Comparison of ENCODE assay signal across 8 cellular contexts in the genomic region with DNA sequence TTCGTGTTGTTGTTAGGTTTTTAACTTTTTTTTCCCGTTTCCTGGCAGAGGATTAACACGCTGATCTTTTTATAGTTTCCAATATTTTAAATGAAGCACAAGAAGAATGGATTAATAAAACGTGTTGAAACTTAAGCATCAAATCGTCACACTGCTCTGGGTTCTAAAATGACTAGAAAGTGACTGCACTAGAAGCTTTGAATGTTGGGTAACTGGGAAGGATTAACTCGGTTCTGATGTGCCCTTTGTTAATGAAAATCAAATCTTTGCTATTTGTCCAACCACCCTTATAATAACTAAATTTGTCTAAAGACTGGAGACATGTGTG.
DNase-seq lines count a peak whose midpoint lies in the region; ATAC-seq, FAIRE-seq and TF ChIP-seq lines count a peak whose summit lies in the region.

No MANE protein-coding gene starts in this region.

- H3K27ac ChIP-seq in DOHH2 (ENCODE audit: low read depth, low read length) (no peak overlapping the region), HepG2 (ENCODE audit: extremely low read length, insufficient read depth, low read length) (no peak overlapping the region), uterus (peak overlapping the region; percentile 82 to 83)

- H2AFZ ChIP-seq in HepG2 (ENCODE audit: low read length) = no peak overlapping the region

- intact Hi-C loops in HepG2 (cut with micrococcal nuclease; ENCODE audit: unreplicated experiment) = loop anchor here (1.0 kb wide), 1 partner anchor 100 kb away; no protein-coding TSS in a partner anchor
- intact Hi-C loops in uterus (cut with DNase I; ENCODE audit: low total_unique reads) = no loop called here

- peak overlapping the region; percentile 83 for H3K4me3 Mint-ChIP-seq in activated naive CD8-positive, alpha-beta T cell treated with anti-CD3 and anti-CD28 coated beads, Interleukin-2, amount 50 U/mL, for 24 hours

- peaks cover 6% of the 10 kb centered on the region for H3F3A ChIP-seq in DOHH2 (ENCODE audit: control insufficient read depth, insufficient read depth)

- H3K27me3 Mint-ChIP-seq in activated naive CD8-positive, alpha-beta T cell treated with anti-CD3 and anti-CD28 coated beads, Interleukin-2, amount 50 U/mL, for 24 hours = no peaks in the 10 kb centered on the region

- H3K4me3 ChIP-seq in DOHH2 (ENCODE audit: low read length) = peak overlapping the region; percentile 70
- peak overlapping the region; percentile 45 for H3K4me3 ChIP-seq in HFF-Myc (replicated peaks; ENCODE audit: low read depth, low read length)
- peak overlapping the region; percentile 43 to 71 (median 57) for H3K4me3 ChIP-seq in HepG2 (replicated peaks in 1 of 3; ENCODE audit: insufficient read depth in 1 of 3, low read depth in 2 of 3, low read length in 3 of 3)
- peak overlapping the region; percentile 54 to 58 for H3K4me3 ChIP-seq in uterus

- TF ChIP-seq CTCF in DOHH2 (IDR thresholded peaks at IDR 0.05; ENCODE audit: low read depth, low read length, poor library complexity, severe bottlenecking) (no peak), HFF-Myc (IDR thresholded peaks at IDR 0.05; ENCODE audit: low read depth, low read length, missing control alignments) (no peak), HepG2 (CRISPR knock-in tag; IDR thresholded peaks at IDR 0.05) (no peak), uterus (IDR thresholded peaks at IDR 0.05) (no peak)

- peak overlapping the region; percentile 95 for H3K27ac Mint-ChIP-seq in activated naive CD8-positive, alpha-beta T cell treated with anti-CD3 and anti-CD28 coated beads, Interleukin-2, amount 50 U/mL, for 24 hours

- H3K79me2 ChIP-seq in DOHH2 (ENCODE audit: control insufficient read depth, low read length) (no peaks in the 10 kb centered on the region), HepG2 (ENCODE audit: insufficient read depth, low read length) (no peaks in the 10 kb centered on the region)

- peak overlapping the region; percentile 52; the same call in 1 of the 2 replicates for H3K9ac ChIP-seq in HepG2 (ENCODE audit: insufficient read depth, low read depth, low read length)

- in situ Hi-C loops in HepG2 (cut with HindIII; ENCODE audit: extremely low pct_ligation_motif_present, low pct_unique_long_range_greater_than_20kb) = no loop called here

- ATAC-seq in activated naive CD8-positive, alpha-beta T cell treated with anti-CD3 and anti-CD28 coated beads, Interleukin-2, amount 50 U/mL, for 24 hours = no peak
- no peak for ATAC-seq in HepG2
- no peak for ATAC-seq in HG03025 (IDR thresholded peaks at IDR 0.05; ENCODE audit: low FRiP score, unreplicated experiment)
- no peak for ATAC-seq in HG02970 (IDR thresholded peaks at IDR 0.05; ENCODE audit: low FRiP score, unreplicated experiment)

- H3K4me1 ChIP-seq in DOHH2 (ENCODE audit: control insufficient read depth, low read length) = peaks cover 22% of the 10 kb centered on the region
- peaks cover 32% of the 10 kb centered on the region for H3K4me1 ChIP-seq in HepG2 (ENCODE audit: insufficient read depth, low read length)
- H3K4me1 ChIP-seq in uterus = no peaks in the 10 kb centered on the region

- no peak for FAIRE-seq in HepG2 (lab: Jason Lieb, UNC)

- H3K4me2 ChIP-seq in DOHH2 (ENCODE audit: low read length) = peak overlapping the region; percentile 78
- H3K4me2 ChIP-seq in HepG2 (ENCODE audit: low read depth, low read length) = peak overlapping the region; percentile 79

- BruUV-seq in HepG2 (replicated peaks; lab: Mats Ljungman, UMichigan) = no TSS peak

- no peak for TF ChIP-seq EP300 in HepG2 (IDR thresholded peaks at IDR 0.05; ENCODE audit: low read depth in 2 of 2, low read length in 2 of 2)
- TF ChIP-seq EP300 in HepG2 (CRISPR knock-in tag; IDR thresholded peaks at IDR 0.05; ENCODE audit: borderline replicate concordance) = no peak

- H3K9me3 Mint-ChIP-seq in activated naive CD8-positive, alpha-beta T cell treated with anti-CD3 and anti-CD28 coated beads, Interleukin-2, amount 50 U/mL, for 24 hours = peaks cover 21% of the 10 kb centered on the region

- H3K9me3 ChIP-seq in DOHH2 (ENCODE audit: control insufficient read depth, insufficient read depth, low read length) (no peaks in the 10 kb centered on the region), HepG2 (ENCODE audit: low read length) (peaks cover 7% of the 10 kb centered on the region; the same call in 1 of the 2 replicates), uterus (no peaks in the 10 kb centered on the region)

- POLR2A ChIA-PET in HepG2 (lab: Yijun Ruan, JAX) = interaction anchor here (1.3 kb wide), 1 partner anchor 102 kb away, joined by 7 read pairs; the partner anchor contains the start of gene ARRDC3

- H4K20me1 ChIP-seq in DOHH2 (ENCODE audit: control insufficient read depth, insufficient read depth, low read depth, low read length) (no peaks in the 10 kb centered on the region), HepG2 (ENCODE audit: insufficient read depth, low read length) (no peaks in the 10 kb centered on the region)

- H3K9me2 ChIP-seq in DOHH2 (replicated peaks; ENCODE audit: control insufficient read depth, low read length) = no peaks in the 10 kb centered on the region

- H3K4me1 Mint-ChIP-seq in activated naive CD8-positive, alpha-beta T cell treated with anti-CD3 and anti-CD28 coated beads, Interleukin-2, amount 50 U/mL, for 24 hours = peaks cover 66% of the 10 kb centered on the region

- peaks cover 13% of the 10 kb centered on the region for H3K36me3 Mint-ChIP-seq in activated naive CD8-positive, alpha-beta T cell treated with anti-CD3 and anti-CD28 coated beads, Interleukin-2, amount 50 U/mL, for 24 hours (ENCODE audit: low read depth)

- 19% methylated on average over 6 of the region's 6 CpGs for WGBS in HepG2 (ENCODE audit: low lambda C conversion rate)

- TF ChIP-seq RAD21 in HepG2 (CRISPR knock-in tag; IDR thresholded peaks at IDR 0.05) = no peak

- CTCF ChIA-PET in HepG2 (lab: Yijun Ruan, JAX; ENCODE audit: low intra/inter-chr PET ratio, low total read pairs) = no interaction called here

- no peak for DNase-seq in HFF-Myc (ENCODE audit: extremely low read depth, low read depth)
- DNase-seq in activated naive CD8-positive, alpha-beta T cell treated with anti-CD3 and anti-CD28 coated beads, Interleukin-2, amount 50 U/mL, for 24 hours = no peak
- DNase-seq in HepG2 (ENCODE audit: low spot score) = no peak
- no peak for DNase-seq in uterus
- DNase-seq in COLO829 (ENCODE audit: low spot score) = no peak

- H3K36me3 ChIP-seq in DOHH2 (ENCODE audit: control insufficient read depth, low read length) = no peaks in the 10 kb centered on the region
- H3K36me3 ChIP-seq in HepG2 (replicated peaks in 1 of 2; ENCODE audit: control insufficient read depth in 1 of 2, insufficient read depth in 2 of 2, low read length in 2 of 2) = no peaks in the 10 kb centered on the region
- no peaks in the 10 kb centered on the region for H3K36me3 ChIP-seq in uterus

- H3K27me3 ChIP-seq in DOHH2 (ENCODE audit: control insufficient read depth, low read length) (peaks cover 42% of the 10 kb centered on the region), HepG2 (ENCODE audit: control insufficient read depth in 1 of 2, insufficient read depth in 2 of 2, low read length in 2 of 2) (no peaks in the 10 kb centered on the region), uterus (no peaks in the 10 kb centered on the region)

- no peak for TF ChIP-seq POLR2A in HepG2 (IDR thresholded peaks at IDR 0.05; ENCODE audit: insufficient read depth in 1 of 2, low read depth in 2 of 2, low read length in 2 of 2)
- TF ChIP-seq POLR2A in uterus (IDR thresholded peaks at IDR 0.05) = no peak

TF ChIP-seq in HepG2, 621 proteins besides CTCF, POLR2A, EP300 and RAD21:
- TF ChIP-seq CREM (IDR thresholded peaks at IDR 0.05) = 0 out of 2 replicates have a peak, but pooled peaks have one; percentile 2
- TF ChIP-seq CREM (CRISPR knock-in tag; IDR thresholded peaks at IDR 0.05) = no peak
- TF ChIP-seq ZBTB49 (CRISPR knock-in tag; IDR thresholded peaks at IDR 0.05; ENCODE audit: borderline replicate concordance) = no peak
- TF ChIP-seq MXI1 (IDR thresholded peaks at IDR 0.05; ENCODE audit: borderline replicate concordance, low read depth, low read length) = no peak
- peak; percentile 12; the same call in 1 of the 2 replicates for TF ChIP-seq ZNF136 (CRISPR knock-in tag; IDR thresholded peaks at IDR 0.05; ENCODE audit: low read depth)

Comparison
In these comparisons a context has a peak if more than half of its experiments do, and no peak if none do; other contexts are left out.
1. H3K27ac ChIP-seq: peak in uterus (2 of 2); none in DOHH2 (single experiment) and HepG2 (single experiment).
2. Peak in every context shown above with its lines, with median percentiles within 50 percentile points of each other: H3K4me3 ChIP-seq.